ENCODE assay signal across 8 cellular contexts in the genomic region with DNA sequence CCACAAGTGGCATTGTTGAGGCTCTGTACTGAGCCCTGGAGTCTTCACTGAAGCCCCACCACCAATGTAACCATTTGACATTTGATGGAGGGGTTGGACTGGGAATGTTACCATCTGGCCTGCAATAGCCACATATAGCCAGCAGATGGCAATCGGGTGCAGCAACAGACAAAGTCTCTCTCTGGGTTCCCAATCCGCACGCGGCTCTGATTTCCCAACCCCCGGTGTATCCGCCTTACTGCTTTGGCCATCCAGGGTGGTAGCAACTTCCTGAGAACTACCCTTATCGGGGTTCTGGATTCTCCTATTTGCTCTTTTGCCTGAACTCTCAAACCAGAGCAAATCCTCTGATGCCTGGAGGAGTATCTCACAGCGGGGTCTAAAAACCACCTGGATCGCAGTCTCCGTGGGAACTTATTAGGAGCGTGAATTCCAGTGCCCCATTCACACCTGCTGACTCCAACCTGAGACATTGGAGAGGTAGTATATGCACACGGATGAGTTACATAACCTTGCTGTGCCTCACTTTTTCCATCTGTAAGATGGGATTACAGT. TPM values are rescaled to one million over a fixed set of nuclear protein-coding genes. Genes with fewer than 3 reads are reported as not detected.
DNase-seq lines count a peak whose midpoint lies in the region; ATAC-seq, FAIRE-seq and TF ChIP-seq lines count a peak whose summit lies in the region.

No MANE protein-coding gene starts in this region.

- intact Hi-C loops in activated B cell treated with CpG ODN at 0.5 μM for 24 hours (cut with micrococcal nuclease): loop anchor here (1.0 to 10.0 kb wide), 6 partner anchors 39 to 440 kb away; a partner anchor contains a TSS

- peaks cover 3% of the 10 kb centered on the region for H3K4me1 Mint-ChIP-seq in activated B cell treated with CpG ODN at 0.5 μM for 24 hours

- no peaks in the 10 kb centered on the region for H3K9me3 Mint-ChIP-seq in activated B cell treated with CpG ODN at 0.5 μM for 24 hours

- H3K27ac Mint-ChIP-seq in activated B cell treated with CpG ODN at 0.5 μM for 24 hours: no peak overlapping the region

- CTCF ChIA-PET in activated B cell treated with CpG ODN at 0.5 μM for 24 hours (lab: Charles Lee): interaction anchor here (1.2 to 2.3 kb wide), 3 partner anchors 116 to 130 kb away, joined by 3 to 14 read pairs (median 13); no protein-coding TSS in a partner anchor

- H3K36me3 Mint-ChIP-seq in activated B cell treated with CpG ODN at 0.5 μM for 24 hours (ENCODE audit: low read depth): no peaks in the 10 kb centered on the region

- H3K27me3 ChIP-seq in kidney epithelial cell (ENCODE audit: control insufficient read depth, insufficient read depth, low read length): peaks cover 11% of the 10 kb centered on the region

- POLR2A ChIA-PET in activated B cell treated with CpG ODN at 0.5 μM for 24 hours (lab: Charles Lee): no interaction called here

- DNase-seq in GM18507 (ENCODE audit: extremely low spot score, insufficient read length, low read depth) (peak; percentile 57), NCI-H2196 (lab: John Stamatoyannopoulos, UW; ENCODE audit: unreplicated experiment) (peak; percentile 80), activated B cell treated with CpG ODN at 0.5 μM for 24 hours (peak; percentile 56), cardiac fibroblast (ENCODE audit: low read depth in 2 of 2) (peak; percentile 82 to 83), kidney epithelial cell (ENCODE audit: low read depth) (peak; percentile 38)
- peak; percentile 64 for DNase-seq in stimulated activated CD4-positive, alpha-beta T cell treated with anti-CD3 and anti-CD28 coated beads, Interleukin-1b, Interleukin-23, amount 100 ng/mL, for 48 hours

- H3K4me3 Mint-ChIP-seq in activated B cell treated with CpG ODN at 0.5 μM for 24 hours: no peak overlapping the region

- H3K27me3 Mint-ChIP-seq in activated B cell treated with CpG ODN at 0.5 μM for 24 hours: peaks cover 2% of the 10 kb centered on the region

- TF ChIP-seq CTCF in activated B cell treated with CpG ODN at 0.5 μM for 24 hours (IDR thresholded peaks at IDR 0.05) (peak; percentile 80), cardiac fibroblast (IDR thresholded peaks at IDR 0.05; ENCODE audit: low read depth, low read length) (peak; percentile 98), kidney epithelial cell (IDR thresholded peaks at IDR 0.05; ENCODE audit: insufficient read depth, low read length, poor library complexity, severe bottlenecking) (peak; percentile 96)

- ATAC-seq in activated B cell treated with CpG ODN at 0.5 μM for 24 hours (ENCODE audit: low read depth) (peak; percentile 87), GM21447 (IDR thresholded peaks at IDR 0.05; ENCODE audit: unreplicated experiment) (no peak)

- H3K36me3 ChIP-seq in kidney epithelial cell (ENCODE audit: control insufficient read depth, insufficient read depth, low read length): no peaks in the 10 kb centered on the region

- H3K4me3 ChIP-seq in cardiac fibroblast (replicated peaks in 1 of 2; ENCODE audit: low read depth in 2 of 2, low read length in 2 of 2) (no peak overlapping the region), kidney epithelial cell (ENCODE audit: low read depth, low read length) (no peak overlapping the region)

- FAIRE-seq in A204.1 (lab: Jason Lieb, UNC): peak; percentile 81
- FAIRE-seq in GM18507 (lab: Jason Lieb, UNC): peak; percentile 91

RNA-seq across cellular contexts. Expression of a gene that starts 14.2 kb away (rescaled TPM):
- not detected in 2 replicates for total RNA-seq in activated B cell treated with CpG ODN at 0.5 μM for 24 hours
- not detected in 2 replicates for total RNA-seq in kidney epithelial cell

RNA-seq across cellular contexts. Expression of a gene that starts 59.7 kb away (rescaled TPM):
- total RNA-seq in activated B cell treated with CpG ODN at 0.5 μM for 24 hours (58.2 and 78.4 TPM in 2 replicates), kidney epithelial cell (61.1 and 63.7 TPM in 2 replicates)
